30 cellular contexts compared by ENCODE assay signal in the genomic region with DNA sequence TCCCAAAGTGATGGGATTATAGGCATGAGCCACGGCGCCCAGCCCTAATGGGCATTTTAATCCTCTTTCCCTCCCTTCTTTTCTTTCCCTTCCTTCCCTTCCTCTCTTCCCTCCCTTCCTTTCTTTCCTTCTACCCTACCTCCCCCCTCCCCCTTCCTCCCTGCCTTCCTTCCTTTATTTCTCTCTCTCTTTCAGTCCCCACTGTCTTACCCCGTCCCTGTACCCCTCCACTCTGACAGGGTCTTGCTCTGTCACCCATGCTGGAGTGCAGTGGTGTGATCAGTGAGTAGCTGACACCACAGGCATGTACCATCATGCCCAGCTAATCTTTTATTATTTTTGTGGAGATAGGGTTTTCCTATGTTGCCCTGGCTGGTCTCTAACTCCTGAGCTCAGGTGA. TPM values are rescaled to one million over a fixed set of nuclear protein-coding genes. Genes with fewer than 3 reads are reported as not detected.
A peak's percentile ranks its signal among the peaks of the same experiment; 100 is the strongest.
DNase-seq lines count a peak whose midpoint lies in the region; ATAC-seq, FAIRE-seq and TF ChIP-seq lines count a peak whose summit lies in the region.
"Had no signal": no experiment of that assay in that cellular context is flagged by ENCODE, and none has a peak within 500 bp of the region (broad histone marks: within the 10 kb centered on the region; RNA-seq: fewer than 3 reads in every experiment).

No MANE protein-coding gene starts in this region.

- H3K79me2 ChIP-seq in astrocyte (ENCODE audit: insufficient read depth, low read length): peaks cover 98% of the 10 kb centered on the region
- peaks cover 100% of the 10 kb centered on the region for H3K79me2 ChIP-seq in neural progenitor cell (ENCODE audit: low read depth)

- H4K20me1 ChIP-seq in astrocyte (ENCODE audit: insufficient read depth, low read length) (peaks cover 93% of the 10 kb centered on the region), neural progenitor cell (ENCODE audit: low read depth) (peaks cover 76% of the 10 kb centered on the region)

- H3K9me3 ChIP-seq in HEK293 (ENCODE audit: control insufficient read depth, insufficient read depth, low read depth, low read length): no peaks in the 10 kb centered on the region
- H3K9me3 ChIP-seq in astrocyte (ENCODE audit: insufficient read depth, low read depth, low read length): no peaks in the 10 kb centered on the region
- H3K9me3 ChIP-seq in neural progenitor cell (ENCODE audit: low read depth): no peaks in the 10 kb centered on the region
- H3K9me3 ChIP-seq in uterus: no peaks in the 10 kb centered on the region
- H3K9me3 ChIP-seq: ascending aorta, left lung, upper lobe of left lung had no signal

- no peak overlapping the region for H3K4me2 ChIP-seq in astrocyte (ENCODE audit: low read length)
- H3K4me2 ChIP-seq in neural progenitor cell: no peak overlapping the region

- CTCF ChIA-PET in HEK293 (lab: Yijun Ruan, JAX): interaction anchor here (0.5 to 0.6 kb wide), 3 partner anchors 11 to 213 kb away, joined by 3 to 4 read pairs (median 3); no protein-coding TSS in a partner anchor

- TF ChIP-seq CTCF in C4-2B (conservative IDR thresholded peaks at IDR 0.05): no peak
- no peak for TF ChIP-seq CTCF in HEK293 (tag by site-specific recombination; IDR thresholded peaks at IDR 0.05)
- TF ChIP-seq CTCF in astrocyte (IDR thresholded peaks at IDR 0.05; ENCODE audit: insufficient read depth, low read depth, low read length): no peak
- no peak for TF ChIP-seq CTCF in neural progenitor cell (IDR thresholded peaks at IDR 0.05)
- no peak for TF ChIP-seq CTCF in uterus (IDR thresholded peaks at IDR 0.05)

- no peak for ATAC-seq in HG02885 (IDR thresholded peaks at IDR 0.05; ENCODE audit: poor library complexity, unreplicated experiment)
- ATAC-seq: K562, left lung had no signal

- H2AFZ ChIP-seq in astrocyte (ENCODE audit: low read depth, low read length) (no peak overlapping the region), neural progenitor cell (replicated peaks) (no peak overlapping the region)

- H3K36me3 Mint-ChIP-seq in astrocyte (ENCODE audit: low read depth, unreplicated experiment) (peaks cover 6% of the 10 kb centered on the region), neural progenitor cell (peaks cover 34% of the 10 kb centered on the region)
- H3K36me3 Mint-ChIP-seq: immature natural killer cell had no signal

- no peak overlapping the region for H3K4me3 ChIP-seq in HEK293 (ENCODE audit: low read depth, low read length)
- H3K4me3 ChIP-seq in astrocyte (ENCODE audit: insufficient read depth, low read depth, low read length): no peak overlapping the region
- no peak overlapping the region for H3K4me3 ChIP-seq in neural progenitor cell
- no peak overlapping the region for H3K4me3 ChIP-seq in uterus
- H3K4me3 ChIP-seq: ascending aorta, dorsolateral prefrontal cortex, K562, left lung, upper lobe of left lung had no signal

- POLR2A ChIA-PET in HEK293 (lab: Yijun Ruan, JAX): no interaction called here

- DNase-seq in astrocyte (ENCODE audit: low read depth) (no peak), neural progenitor cell (ENCODE audit: low spot score) (peak; percentile 8), NCI-H2029 (lab: John Stamatoyannopoulos, UW) (no peak), uterus (no peak)
- no peak for DNase-seq in stimulated activated CD4-positive, alpha-beta T cell treated with anti-CD3 and anti-CD28 coated beads, Interleukin-1b, Interleukin-23, amount 100 ng/mL, for 48 hours
- DNase-seq: activated CD4-positive, alpha-beta memory T cell treated with anti-CD3 and anti-CD28 coated beads, Interleukin-2, amount 10 ng/mL, durations not matched to agents 7 days and 5 days; activated CD4-positive, CD25-positive, alpha-beta regulatory T cell treated with anti-CD3 and anti-CD28 coated beads, Interleukin-2, amount 50 U/mL, for 72 hours; activated CD8-positive, alpha-beta memory T cell treated with anti-CD3 and anti-CD28 coated beads, Interleukin-2, amount 50 U/mL, for 48 hours; activated naive CD8-positive, alpha-beta T cell treated with anti-CD3 and anti-CD28 coated beads, Interleukin-2, amount 10 ng/mL, durations not matched to agents 7 days and 5 days; central memory CD4-positive, alpha-beta T cell; dorsolateral prefrontal cortex; hypothalamus; immature natural killer cell; left lung; MM.1S; NCI-H1417 treated with DMSO at 0.1 percent for 48 hours; NCI-H2081 treated with DMSO at 0.1 percent for 48 hours; NCI-H226; retina; small intestine; stimulated activated CD8-positive, alpha-beta memory T cell treated with anti-CD3 and anti-CD28 coated beads, Interleukin-4, amount 100 ng/mL, for 48 hours; T-helper 1 cell; upper lobe of left lung had no signal

- peaks cover 20% of the 10 kb centered on the region for H3K4me1 Mint-ChIP-seq in astrocyte (ENCODE audit: low read depth, unreplicated experiment)
- peaks cover 28% of the 10 kb centered on the region for H3K4me1 Mint-ChIP-seq in neural progenitor cell

- H3K4me3 Mint-ChIP-seq in astrocyte (ENCODE audit: unreplicated experiment): no peak overlapping the region
- no peak overlapping the region for H3K4me3 Mint-ChIP-seq in neural progenitor cell
- H3K4me3 Mint-ChIP-seq: activated CD4-positive, alpha-beta memory T cell treated with anti-CD3 and anti-CD28 coated beads, Interleukin-2, amount 10 ng/mL, durations not matched to agents 7 days and 5 days; activated naive CD8-positive, alpha-beta T cell treated with anti-CD3 and anti-CD28 coated beads, Interleukin-2, amount 10 ng/mL, durations not matched to agents 7 days and 5 days; immature natural killer cell had no signal

- FAIRE-seq in astrocyte (lab: Jason Lieb, UNC): no peak
- FAIRE-seq: endothelial cell of umbilical vein, H1, K562, small intestine had no signal

- H3K9me3 Mint-ChIP-seq in astrocyte (ENCODE audit: unreplicated experiment) (no peaks in the 10 kb centered on the region), neural progenitor cell (no peaks in the 10 kb centered on the region)
- H3K9me3 Mint-ChIP-seq: activated CD4-positive, alpha-beta memory T cell treated with anti-CD3 and anti-CD28 coated beads, Interleukin-2, amount 10 ng/mL, durations not matched to agents 7 days and 5 days; activated naive CD8-positive, alpha-beta T cell treated with anti-CD3 and anti-CD28 coated beads, Interleukin-2, amount 10 ng/mL, durations not matched to agents 7 days and 5 days; immature natural killer cell had no signal

- peaks cover 0 to under 1% of the 10 kb centered on the region in 2 experiments; a peak in 2 of 3 replicates for H3K36me3 ChIP-seq in HEK293 (ENCODE audit: control insufficient read depth in 2 of 2, insufficient read depth in 1 of 2, low read length in 2 of 2)
- no peaks in the 10 kb centered on the region for H3K36me3 ChIP-seq in astrocyte (ENCODE audit: insufficient read depth, low read length)
- peaks cover 5% of the 10 kb centered on the region for H3K36me3 ChIP-seq in neural progenitor cell
- H3K36me3 ChIP-seq in uterus: no peaks in the 10 kb centered on the region

- peak overlapping the region; percentile 35; the same call in 1 of the 2 replicates for H3K27ac ChIP-seq in C4-2B
- no peak overlapping the region; the same call in 1 of the 2 replicates for H3K27ac ChIP-seq in HEK293 (ENCODE audit: extremely low read depth, low read depth, low read length)
- H3K27ac ChIP-seq in astrocyte (ENCODE audit: low read depth, low read length): no peak overlapping the region
- H3K27ac ChIP-seq in neural progenitor cell: peak overlapping the region; percentile 12
- no peak overlapping the region for H3K27ac ChIP-seq in uterus
- H3K27ac ChIP-seq: ascending aorta, dorsolateral prefrontal cortex, left lung, upper lobe of left lung had no signal

- H3F3A ChIP-seq in neural progenitor cell (ENCODE audit: low read depth): peaks cover 21% of the 10 kb centered on the region

- H3K4me1 ChIP-seq in HEK293 (ENCODE audit: control insufficient read depth, insufficient read depth, low read length) (peaks cover 16% of the 10 kb centered on the region), astrocyte (ENCODE audit: insufficient read depth, low read length) (peaks cover 15% of the 10 kb centered on the region), neural progenitor cell (peaks cover 23% of the 10 kb centered on the region), uterus (peaks cover 0 to 5% of the 10 kb centered on the region in 2 donors)

- H3K9ac ChIP-seq in astrocyte (ENCODE audit: low read length): no peak overlapping the region
- H3K9ac ChIP-seq in neural progenitor cell: no peak overlapping the region

- no peak for TF ChIP-seq POLR2A in uterus (IDR thresholded peaks at IDR 0.05)

- H3K27me3 Mint-ChIP-seq in astrocyte (ENCODE audit: low read depth, unreplicated experiment): no peaks in the 10 kb centered on the region
- H3K27me3 Mint-ChIP-seq in neural progenitor cell (ENCODE audit: insufficient read depth, low read depth): peaks cover 4% of the 10 kb centered on the region
- H3K27me3 Mint-ChIP-seq: activated CD4-positive, alpha-beta memory T cell treated with anti-CD3 and anti-CD28 coated beads, Interleukin-2, amount 10 ng/mL, durations not matched to agents 7 days and 5 days; activated naive CD8-positive, alpha-beta T cell treated with anti-CD3 and anti-CD28 coated beads, Interleukin-2, amount 10 ng/mL, durations not matched to agents 7 days and 5 days had no signal

- peak overlapping the region; percentile 47 for H3K27ac Mint-ChIP-seq in astrocyte (ENCODE audit: unreplicated experiment)
- H3K27ac Mint-ChIP-seq in neural progenitor cell: no peak overlapping the region
- H3K27ac Mint-ChIP-seq: activated CD4-positive, alpha-beta memory T cell treated with anti-CD3 and anti-CD28 coated beads, Interleukin-2, amount 10 ng/mL, durations not matched to agents 7 days and 5 days; activated naive CD8-positive, alpha-beta T cell treated with anti-CD3 and anti-CD28 coated beads, Interleukin-2, amount 10 ng/mL, durations not matched to agents 7 days and 5 days had no signal

- H3K27me3 ChIP-seq in astrocyte (ENCODE audit: insufficient read depth, low read length) (no peaks in the 10 kb centered on the region), neural progenitor cell (no peaks in the 10 kb centered on the region), uterus (no peaks in the 10 kb centered on the region)
- H3K27me3 ChIP-seq: ascending aorta, dorsolateral prefrontal cortex, left lung, upper lobe of left lung had no signal

- intact Hi-C loops in uterus (cut with DNase I; ENCODE audit: low total_unique reads): no loop called here

TF ChIP-seq in HEK293, 187 proteins besides CTCF, POLR2A, EP300 and RAD21 (continues in another document):
- peak; percentile 30; the same call in 1 of the 2 replicates for TF ChIP-seq ZNF600 (tag by site-specific recombination; IDR thresholded peaks at IDR 0.05)
- peak; percentile 64 for TF ChIP-seq WT1 (tag by site-specific recombination; IDR thresholded peaks at IDR 0.05)

RNA-seq across cellular contexts. Expression of a gene that starts 24.2 kb away (rescaled TPM):
- total RNA-seq in astrocyte (72.0 and 72.8 TPM in 2 replicates), neural progenitor cell (ENCODE audit: low replicate concordance) (24.9 and 35.3 TPM in 2 replicates), uterus (1,000 to 10,000 TPM in 1 of 4 donors, 100 to 1,000 TPM in 1, 10 to 100 TPM in 1, 1 to 10 TPM in 1; 7.7 to 2,027 (median 132) TPM)

Comparison
In these comparisons a context has a peak if more than half of its experiments do, and no peak if none do; other contexts are left out.
1. H3K27ac ChIP-seq: peak in C4-2B (single experiment) and neural progenitor cell (single experiment); none in HEK293 (single experiment), astrocyte (single experiment) and uterus (0 of 2).